ENCODE assay signal across 8 cellular contexts in genomic region chr7:87876040-87876758, GRCh38. TPM values are rescaled to one million over a fixed set of nuclear protein-coding genes. Genes with fewer than 3 reads are reported as not detected.
DNase-seq lines count a peak whose midpoint lies in the region; ATAC-seq and TF ChIP-seq lines count a peak whose summit lies in the region.

Gene DBF4 (plus strand): TSS chr7:87876493. CDS start chr7:87876733, 240 bp downstream.
A gene with protein sequence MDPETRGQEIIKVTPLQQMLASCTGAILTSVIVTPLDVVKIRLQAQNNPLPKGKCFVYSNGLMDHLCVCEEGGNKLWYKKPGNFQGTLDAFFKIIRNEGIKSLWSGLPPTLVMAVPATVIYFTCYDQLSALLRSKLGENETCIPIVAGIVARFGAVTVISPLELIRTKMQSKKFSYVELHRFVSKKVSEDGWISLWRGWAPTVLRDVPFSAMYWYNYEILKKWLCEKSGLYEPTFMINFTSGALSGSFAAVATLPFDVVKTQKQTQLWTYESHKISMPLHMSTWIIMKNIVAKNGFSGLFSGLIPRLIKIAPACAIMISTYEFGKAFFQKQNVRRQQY (minus strand): TSS chr7:87876360. CDS start chr7:87858727, 17,633 bp downstream.

- H3K4me3 ChIP-seq in mucosa of descending colon: peak within 1 kb of the TSS; percentile 84

- peak; percentile 56; the same call in 1 of the 2 replicates for TF ChIP-seq EP300 in Ishikawa (IDR thresholded peaks at IDR 0.05; ENCODE audit: borderline replicate concordance)

- H3K9me3 ChIP-seq in mucosa of descending colon: peaks cover 3% of the 10 kb centered on the region

- no peaks in the 10 kb centered on the region for H3K36me3 ChIP-seq in mucosa of descending colon (ENCODE audit: low read depth)

- H3K27ac ChIP-seq in epithelial cell of prostate: peak within 1 kb of the TSS; percentile 87

- DNase-seq in DMS153 treated with DMSO at 0.1 percent for 48 hours (lab: John Stamatoyannopoulos, UW; ENCODE audit: unreplicated experiment): peak; percentile 92
- DNase-seq in OCI-M2 (lab: John Stamatoyannopoulos, UW; ENCODE audit: unreplicated experiment): peak; percentile 58
- DNase-seq in activated T-cell treated with anti-CD3 and anti-CD28 coated beads for 4 hours: peak; percentile 84
- peak; percentile 79 for DNase-seq in epithelial cell of prostate (ENCODE audit: low read depth, low spot score)
- DNase-seq in mucosa of descending colon: peak; percentile 98
- DNase-seq in stimulated activated CD8-positive, alpha-beta memory T cell treated with anti-CD3 and anti-CD28 coated beads, Interleukin-4, amount 100 ng/mL, for 1 hour (ENCODE audit: low read depth in 2 of 2, low spot score in 1 of 2): peak; percentile 85 to 88

- TF ChIP-seq CTCF in mucosa of descending colon (IDR thresholded peaks at IDR 0.05): peak; percentile 19

- H3K4me1 ChIP-seq in mucosa of descending colon (ENCODE audit: low read depth): peaks cover 19% of the 10 kb centered on the region

- TF ChIP-seq RAD21 in Ishikawa (IDR thresholded peaks at IDR 0.05; ENCODE audit: low read depth): no peak

- ATAC-seq in GM21619 (IDR thresholded peaks at IDR 0.05; ENCODE audit: unreplicated experiment) (peak; percentile 87), mucosa of descending colon (peak; percentile 97)

- intact Hi-C loops in mucosa of descending colon (cut with DNase I, micrococcal nuclease): no loop called here

TF ChIP-seq in Ishikawa, 13 proteins besides CTCF, POLR2A, EP300 and RAD21:
- peak; percentile 62; the same call in 1 of the 2 replicates for TF ChIP-seq TCF12 (IDR thresholded peaks at IDR 0.05; ENCODE audit: low read depth)
- peak; percentile 80; the same call in 1 of the 2 replicates for TF ChIP-seq EGR1 (IDR thresholded peaks at IDR 0.05)
- TF ChIP-seq TEAD4 (IDR thresholded peaks at IDR 0.05): 0 out of 2 replicates have a peak, but pooled peaks have one; percentile 32
- TF ChIP-seq TAF1 (IDR thresholded peaks at IDR 0.05; ENCODE audit: low read depth): peak; percentile 80
- TF ChIP-seq REST (IDR thresholded peaks at IDR 0.05; ENCODE audit: low read depth): no peak
- TF ChIP-seq CREB1 (IDR thresholded peaks at IDR 0.05; ENCODE audit: low read depth): peak; percentile 50
- peak; percentile 68 for TF ChIP-seq FOXM1 (IDR thresholded peaks at IDR 0.05; ENCODE audit: borderline replicate concordance, low read depth)
- peak; percentile 31; the same call in 1 of the 2 replicates for TF ChIP-seq NFIC (IDR thresholded peaks at IDR 0.05)
- no peak for TF ChIP-seq ZBTB7A (IDR thresholded peaks at IDR 0.05; ENCODE audit: low read depth)
- TF ChIP-seq, protein P1, sequence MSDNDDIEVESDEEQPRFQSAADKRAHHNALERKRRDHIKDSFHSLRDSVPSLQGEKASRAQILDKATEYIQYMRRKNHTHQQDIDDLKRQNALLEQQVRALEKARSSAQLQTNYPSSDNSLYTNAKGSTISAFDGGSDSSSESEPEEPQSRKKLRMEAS (IDR thresholded peaks at IDR 0.05): peak; percentile 93
- peak; percentile 90 for TF ChIP-seq USF1 (IDR thresholded peaks at IDR 0.05)
- TF ChIP-seq CEBPB (IDR thresholded peaks at IDR 0.05): no peak
- TF ChIP-seq YY1 (IDR thresholded peaks at IDR 0.05; ENCODE audit: low read depth): peak; percentile 31

RNA-seq across cellular contexts. Expression of gene DBF4, which starts in this region (rescaled TPM):
- 10 to 100 TPM in 2 of 3 donors, 1 to 10 TPM in 1; 9.4 to 18.2 (median 13.4) TPM for total RNA-seq in mucosa of descending colon

RNA-seq across cellular contexts. Expression of the second gene that starts in this region (rescaled TPM):
- total RNA-seq in mucosa of descending colon: 10 to 100 TPM; 21.6 to 31.1 (median 29.0) TPM

Comparison
In these comparisons a context has a peak if more than half of its experiments do, and no peak if none do; other contexts are left out.
1. Peak in every context shown above with its lines: DNase-seq, ATAC-seq, H3K4me3 ChIP-seq and H3K27ac ChIP-seq.